Comparison of ENCODE assay signal across 10 cellular contexts in the genomic region with DNA sequence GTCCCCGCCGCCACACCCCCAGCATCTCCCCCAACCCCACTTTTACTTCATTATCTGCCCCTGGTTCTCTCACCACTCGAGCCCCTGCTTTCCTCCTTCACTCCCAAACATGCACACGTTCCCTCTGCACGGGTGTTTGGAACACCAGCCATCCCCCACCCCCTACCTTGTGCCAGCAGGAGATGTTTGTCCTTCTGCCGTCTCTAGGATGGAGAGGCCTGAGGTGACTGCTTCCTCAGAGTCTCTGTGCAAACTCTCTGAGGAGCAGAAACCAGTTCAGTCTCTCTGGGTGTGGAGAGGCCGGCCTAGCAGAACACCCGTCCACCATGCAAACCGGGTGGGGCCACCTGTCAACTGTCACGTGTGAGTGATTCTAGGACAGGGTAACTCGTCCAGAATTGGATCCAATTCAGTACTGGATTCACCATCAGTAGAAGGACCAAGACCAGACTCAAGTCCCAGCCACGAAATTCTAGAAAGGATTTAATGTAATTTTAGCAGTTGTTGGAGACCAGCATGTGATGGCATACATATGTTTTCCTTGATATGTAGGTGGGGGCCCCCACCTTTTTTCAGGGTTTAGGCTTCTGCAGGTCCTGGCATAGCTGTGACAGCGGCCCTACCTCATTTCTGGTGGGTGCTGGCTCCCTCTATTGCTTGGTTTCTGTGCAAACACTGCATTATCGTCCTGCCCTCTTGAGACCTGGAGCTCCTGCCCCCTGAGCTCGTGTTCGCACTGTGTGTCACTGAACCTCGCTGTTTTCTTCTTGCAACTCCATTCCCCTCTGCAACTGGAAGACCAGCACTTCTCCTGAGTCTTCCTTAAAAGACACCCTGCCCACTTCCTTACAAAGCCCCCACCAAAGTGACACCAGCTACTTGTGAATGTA. TPM values are rescaled to one million over a fixed set of nuclear protein-coding genes. Genes with fewer than 3 reads are reported as not detected.
DNase-seq lines count a peak whose midpoint lies in the region; ATAC-seq, FAIRE-seq and TF ChIP-seq lines count a peak whose summit lies in the region.
"Had no signal": no experiment of that assay in that cellular context is flagged by ENCODE, and none has a peak within 500 bp of the region (broad histone marks: within the 10 kb centered on the region; RNA-seq: fewer than 3 reads in every experiment).

A gene with protein sequence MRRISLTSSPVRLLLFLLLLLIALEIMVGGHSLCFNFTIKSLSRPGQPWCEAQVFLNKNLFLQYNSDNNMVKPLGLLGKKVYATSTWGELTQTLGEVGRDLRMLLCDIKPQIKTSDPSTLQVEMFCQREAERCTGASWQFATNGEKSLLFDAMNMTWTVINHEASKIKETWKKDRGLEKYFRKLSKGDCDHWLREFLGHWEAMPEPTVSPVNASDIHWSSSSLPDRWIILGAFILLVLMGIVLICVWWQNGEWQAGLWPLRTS (minus strand): TSS at position 259 of the 890 bp plus-strand sequence. CDS start 7,212 bp downstream, outside the sequence.

- no peaks in the 10 kb centered on the region for H3K27me3 ChIP-seq in ACC112 (ENCODE audit: insufficient read depth, low read length)
- H3K27me3 ChIP-seq in MG63, result no peaks in the 10 kb centered on the region
- H3K27me3 ChIP-seq in bronchial epithelial cell (ENCODE audit: control insufficient read depth, insufficient read depth, low read length), result no peaks in the 10 kb centered on the region
- no peaks in the 10 kb centered on the region for H3K27me3 ChIP-seq in mucosa of rectum (ENCODE audit: control insufficient read depth in 2 of 2, insufficient read depth in 2 of 2, low read length in 2 of 2)
- no peaks in the 10 kb centered on the region for H3K27me3 ChIP-seq in naive thymus-derived CD4-positive, alpha-beta T cell (ENCODE audit: control insufficient read depth in 2 of 2, insufficient read depth in 2 of 2, low read length in 2 of 2)

- peak within 1 kb of the TSS in 1 of 10 donors; percentile 3 for H3K4me3 Mint-ChIP-seq in naive thymus-derived CD4-positive, alpha-beta T cell
- H3K4me3 Mint-ChIP-seq: nephron had no signal

- no peaks in the 10 kb centered on the region for H3K36me3 ChIP-seq in ACC112 (ENCODE audit: insufficient read depth, low read length)
- no peaks in the 10 kb centered on the region for H3K36me3 ChIP-seq in MG63
- no peaks in the 10 kb centered on the region for H3K36me3 ChIP-seq in bronchial epithelial cell (ENCODE audit: control insufficient read depth, insufficient read depth, low read length)
- no peaks in the 10 kb centered on the region for H3K36me3 ChIP-seq in mucosa of rectum (ENCODE audit: control insufficient read depth in 2 of 2, insufficient read depth in 2 of 2, low read length in 2 of 2)
- no peaks in the 10 kb centered on the region for H3K36me3 ChIP-seq in naive thymus-derived CD4-positive, alpha-beta T cell (ENCODE audit: control insufficient read depth in 2 of 3, insufficient read depth in 3 of 3, low read length in 3 of 3)

- FAIRE-seq in bronchial epithelial cell (lab: Jason Lieb, UNC), result no peak

- H3K27me3 Mint-ChIP-seq in naive thymus-derived CD4-positive, alpha-beta T cell, result peaks cover 3 to 32% (median 6%) of the 10 kb centered on the region in 5 donors

- DNase-seq in MG63, result no peak
- no peak for DNase-seq in bronchial epithelial cell (ENCODE audit: low read depth)
- DNase-seq in GM19240 (ENCODE audit: insufficient read length, low spot score), result no peak
- no peak for DNase-seq in NCI-H2227 treated with DMSO at 0.1 percent for 48 hours (lab: John Stamatoyannopoulos, UW)
- no peak for DNase-seq in naive thymus-derived CD4-positive, alpha-beta T cell
- DNase-seq: T-helper 9 cell had no signal

- H3K36me3 Mint-ChIP-seq in naive thymus-derived CD4-positive, alpha-beta T cell, result no peaks in the 10 kb centered on the region

- H3K27ac ChIP-seq in ACC112 (ENCODE audit: low read depth, low read length) (peak within 1 kb of the TSS; percentile 93), mucosa of rectum (ENCODE audit: low read depth in 2 of 2, low read length in 2 of 2) (peak within 1 kb of the TSS; percentile 59 to 75)
- H3K27ac ChIP-seq in naive thymus-derived CD4-positive, alpha-beta T cell (ENCODE audit: low read depth, low read length), result no peak within 1 kb of the TSS

- H3K4me1 Mint-ChIP-seq in naive thymus-derived CD4-positive, alpha-beta T cell, result peaks cover 8 to 19% (median 11%) of the 10 kb centered on the region in 7 donors
- H3K4me1 Mint-ChIP-seq: nephron had no signal

- peak within 1 kb of the TSS; percentile 69 for H3K4me3 ChIP-seq in ACC112 (ENCODE audit: low read depth, low read length)
- peak within 1 kb of the TSS; percentile 35 for H3K4me3 ChIP-seq in MG63
- peak within 1 kb of the TSS; percentile 9 for H3K4me3 ChIP-seq in bronchial epithelial cell (ENCODE audit: low read depth, low read length)
- peak within 1 kb of the TSS; percentile 41 to 59 for H3K4me3 ChIP-seq in mucosa of rectum (ENCODE audit: low read length in 2 of 2)
- no peak within 1 kb of the TSS for H3K4me3 ChIP-seq in naive thymus-derived CD4-positive, alpha-beta T cell (ENCODE audit: low read length)

- no peaks in the 10 kb centered on the region for H3K79me2 ChIP-seq in ACC112 (ENCODE audit: control insufficient read depth, insufficient read depth, low read length, unreplicated experiment)

- CTCF ChIA-PET in naive thymus-derived CD4-positive, alpha-beta T cell (lab: Charles Lee), result no interaction called here

- peak; percentile 25 for TF ChIP-seq CTCF in bronchial epithelial cell (IDR thresholded peaks at IDR 0.05; ENCODE audit: insufficient read depth, low read length, severe bottlenecking)

- H3K9me3 ChIP-seq in MG63 (no peaks in the 10 kb centered on the region), mucosa of rectum (ENCODE audit: control insufficient read depth in 2 of 2, low read length in 2 of 2) (no peaks in the 10 kb centered on the region)
- no peaks in the 10 kb centered on the region for H3K9me3 ChIP-seq in naive thymus-derived CD4-positive, alpha-beta T cell (ENCODE audit: control insufficient read depth in 2 of 3, low read length in 3 of 3)

- H2AFZ ChIP-seq in ACC112 (ENCODE audit: low read length, unreplicated experiment), result peak within 1 kb of the TSS; percentile 73

- H3K27ac Mint-ChIP-seq in naive thymus-derived CD4-positive, alpha-beta T cell, result no peak within 1 kb of the TSS
- H3K27ac Mint-ChIP-seq: nephron had no signal

- POLR2A ChIA-PET in naive thymus-derived CD4-positive, alpha-beta T cell (lab: Charles Lee), result interaction anchor here (0.6 kb wide), 1 partner anchor 27 kb away, joined by 3 read pairs; no protein-coding TSS in a partner anchor

- intact Hi-C loops in naive thymus-derived CD4-positive, alpha-beta T cell (cut with micrococcal nuclease), result no loop called here

- no peak for ATAC-seq in GM19328 (IDR thresholded peaks at IDR 0.05; ENCODE audit: unreplicated experiment)
- no peak for ATAC-seq in naive thymus-derived CD4-positive, alpha-beta T cell

- H3K4me1 ChIP-seq in ACC112 (ENCODE audit: control insufficient read depth, insufficient read depth, low read length, unreplicated experiment) (peaks cover 34% of the 10 kb centered on the region), mucosa of rectum (ENCODE audit: control insufficient read depth in 2 of 2, insufficient read depth in 2 of 2, low read length in 2 of 2) (peaks cover 21 to 33% of the 10 kb centered on the region in 2 donors)
- peaks cover 0 to 9% of the 10 kb centered on the region in 2 donors for H3K4me1 ChIP-seq in naive thymus-derived CD4-positive, alpha-beta T cell (ENCODE audit: control insufficient read depth in 2 of 2, insufficient read depth in 2 of 2, low read length in 2 of 2)

- no peaks in the 10 kb centered on the region for H3K9me3 Mint-ChIP-seq in naive thymus-derived CD4-positive, alpha-beta T cell
- H3K9me3 Mint-ChIP-seq: nephron had no signal

- H3K9ac ChIP-seq in mucosa of rectum (ENCODE audit: low read depth in 1 of 2, low read length in 2 of 2), result peak within 1 kb of the TSS in 1 of 2 donors; percentile 50

RNA-seq across cellular contexts. Expression of the gene that starts here (rescaled TPM):
- 2.8 and 5.7 TPM in 2 replicates for total RNA-seq in MG63 (2014; rRNA removed; shearing (Covaris generic); ENCODE audit: low replicate concordance)
- total RNA-seq in bronchial epithelial cell, result 19.0 and 35.1 TPM in 2 replicates
- not detected for total RNA-seq in naive thymus-derived CD4-positive, alpha-beta T cell
- polyA plus RNA-seq in naive thymus-derived CD4-positive, alpha-beta T cell, result not detected
